In the genomic region with DNA sequence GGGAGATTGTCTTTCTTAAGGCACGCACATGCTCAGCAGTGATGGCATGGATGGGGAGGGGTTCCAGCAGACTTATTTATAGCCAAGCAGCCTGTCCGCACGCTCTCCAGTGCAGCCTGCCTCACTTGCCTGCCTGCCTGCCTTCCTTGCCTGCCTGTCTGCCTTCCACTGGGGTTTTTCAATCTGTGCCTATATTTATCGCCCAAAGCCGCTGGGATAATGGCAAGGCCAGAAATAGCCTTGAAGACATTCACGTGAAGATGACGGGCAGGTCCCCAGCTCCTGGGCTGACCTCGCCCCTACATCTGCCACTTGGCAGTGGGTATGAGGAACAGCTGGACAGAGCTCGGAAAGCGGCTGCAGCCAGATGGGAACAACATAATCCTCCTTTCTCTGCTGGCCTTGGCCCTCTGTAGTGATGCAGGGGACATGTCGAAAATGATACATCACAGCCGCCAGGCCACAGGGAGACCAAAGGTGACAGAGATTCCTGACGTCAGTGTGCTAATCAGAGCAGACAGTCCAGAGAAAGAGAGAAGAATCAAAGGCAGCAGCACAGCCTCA, we compare ENCODE assay signal across 12 cellular contexts. TPM values are rescaled to one million over a fixed set of nuclear protein-coding genes. Genes with fewer than 3 reads are reported as not detected.
DNase-seq lines count a peak whose midpoint lies in the region; ATAC-seq and TF ChIP-seq lines count a peak whose summit lies in the region.
"Had no signal": no experiment of that assay in that cellular context is flagged by ENCODE, and none has a peak within 500 bp of the region (broad histone marks: within the 10 kb centered on the region; RNA-seq: fewer than 3 reads in every experiment).

No MANE protein-coding gene starts in this region.

- peak overlapping the region in 1 of 5 experiments; percentile 11 for H3K4me3 Mint-ChIP-seq in brain
- H3K4me3 Mint-ChIP-seq: activated T-cell treated with anti-CD3 and anti-CD28 coated beads, Interleukin-2, amount 50 U/mL, for 24 hours had no signal

- H3K27me3 Mint-ChIP-seq in brain, result no peaks in the 10 kb centered on the region
- H3K27me3 Mint-ChIP-seq: activated T-cell treated with anti-CD3 and anti-CD28 coated beads, Interleukin-2, amount 50 U/mL, for 24 hours had no signal

- peak; percentile 85 for ATAC-seq in left ventricle myocardium superior
- ATAC-seq in sciatic nerve, result peak; percentile 36
- no peak for ATAC-seq in GM19452 (IDR thresholded peaks at IDR 0.05; ENCODE audit: unreplicated experiment)
- ATAC-seq in HG03521 (IDR thresholded peaks at IDR 0.05; ENCODE audit: unreplicated experiment), result no peak
- no peak for ATAC-seq in GM19395 (IDR thresholded peaks at IDR 0.05; ENCODE audit: unreplicated experiment)

- peak overlapping the region; percentile 46 to 91 (median 82) for H3K27ac Mint-ChIP-seq in brain
- H3K27ac Mint-ChIP-seq: activated T-cell treated with anti-CD3 and anti-CD28 coated beads, Interleukin-2, amount 50 U/mL, for 24 hours had no signal

- no peaks in the 10 kb centered on the region for H3K36me3 Mint-ChIP-seq in brain

- no peaks in the 10 kb centered on the region for H3K9me3 Mint-ChIP-seq in brain
- H3K9me3 Mint-ChIP-seq: activated T-cell treated with anti-CD3 and anti-CD28 coated beads, Interleukin-2, amount 50 U/mL, for 24 hours had no signal

- intact Hi-C loops in left ventricle myocardium superior (cut with micrococcal nuclease) (no loop called here), sciatic nerve (cut with DNase I) (no loop called here)

- DNase-seq in LHCN-M2 (ENCODE audit: low read depth) (peak; percentile 35), left ventricle myocardium superior (peak; percentile 83), sciatic nerve (ENCODE audit: low spot score) (no peak), SW480 (ENCODE audit: low spot score) (no peak)
- DNase-seq: activated T-cell treated with anti-CD3 and anti-CD28 coated beads, Interleukin-2, amount 50 U/mL, for 24 hours; erythroblast; islet precursor cell; MG63 had no signal

- TF ChIP-seq CTCF in brain (conservative IDR thresholded peaks at IDR 0.05), result no peak

- peaks cover 74% of the 10 kb centered on the region for H3K4me1 Mint-ChIP-seq in brain

RNA-seq across cellular contexts. Expression of gene PITPNM2, which starts 53.3 kb away (rescaled TPM):
- total RNA-seq in LHCN-M2 (2014; rRNA removed) (2.7 and 4.4 TPM in 2 replicates), left ventricle myocardium superior (20.8 TPM), sciatic nerve (24.7 TPM)
- polyA plus RNA-seq in LHCN-M2 (2012), result 4.7 TPM
- polyA plus RNA-seq in brain (ENCODE audit: insufficient read depth, low read depth, low replicate concordance), result 9.0 TPM

Comparison
In these comparisons a context has a peak if more than half of its experiments do, and no peak if none do; other contexts are left out.
1. DNase-seq: peak in LHCN-M2 (single experiment) and left ventricle myocardium superior (single experiment); none in sciatic nerve (single experiment) and SW480 (single experiment).
2. ATAC-seq: peak in left ventricle myocardium superior (single experiment) and sciatic nerve (single experiment); none in GM19452 (single experiment), HG03521 (single experiment) and GM19395 (single experiment).